In the genomic region with DNA sequence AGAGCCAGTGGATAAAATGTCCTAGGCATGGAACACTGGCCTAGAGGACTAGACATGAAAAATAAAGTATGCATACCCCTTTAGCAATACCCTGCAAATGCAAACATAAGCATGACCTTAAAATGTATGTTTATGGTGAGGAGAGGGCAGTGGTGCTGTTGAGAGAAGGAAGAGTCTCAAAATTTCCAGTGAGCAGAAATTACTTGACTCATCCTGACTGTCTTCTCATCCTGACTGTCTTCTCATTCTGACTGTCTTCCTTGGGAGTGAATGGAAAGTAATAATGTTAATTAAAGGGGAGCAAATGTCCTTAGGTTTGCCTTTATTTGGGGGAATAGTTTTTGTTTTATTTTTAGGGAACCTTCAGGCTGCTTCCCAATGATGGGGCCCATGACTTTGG, we compare ENCODE assay signal across 27 cellular contexts.
"Had no signal": no experiment of that assay in that cellular context is flagged by ENCODE, and none has a peak within 500 bp of the region (broad histone marks: within the 10 kb centered on the region; RNA-seq: fewer than 3 reads in every experiment).

No MANE protein-coding gene starts in this region.

- H3K4me3 ChIP-seq: esophagus muscularis mucosa, gastroesophageal sphincter, hepatocyte, right lobe of liver, skin epidermis, thoracic aorta, upper lobe of right lung had no signal

- H3K27ac Mint-ChIP-seq: activated CD4-positive, alpha-beta T cell treated with anti-CD3 and anti-CD28 coated beads, Interleukin-2, amount 10 ng/mL, durations not matched to agents 24 days and 14 days; activated CD8-positive, alpha-beta T cell treated with anti-CD3 and anti-CD28 coated beads for 36 hours; activated naive CD4-positive, alpha-beta T cell treated with anti-CD3 and anti-CD28 coated beads for 36 hours; dendritic cell treated with granulocyte-macrophage colony-stimulating factor and Interleukin-4, amounts not matched to agents 40 ng/mL and 50 ng/mL, for 4 days; mesothelial cell of epicardium; naive B cell; nephron progenitor cell; T-helper 1 cell treated with Interleukin-12 subunit alpha and Interleukin-12 subunit beta and Interleukin-4 antibody, amounts not matched to agents 30 μg/mL and 1 μg/mL, for 36 hours had no signal

- H3K9me3 ChIP-seq: esophagus muscularis mucosa, gastroesophageal sphincter, neutrophil, right lobe of liver, thoracic aorta, upper lobe of right lung had no signal

- H3K27me3 ChIP-seq: esophagus muscularis mucosa, gastroesophageal sphincter, hepatocyte, neutrophil, right lobe of liver, upper lobe of right lung had no signal

- H3K36me3 Mint-ChIP-seq: mesothelial cell of epicardium, naive B cell had no signal

- H3K36me3 ChIP-seq: esophagus muscularis mucosa, gastroesophageal sphincter, neutrophil, right lobe of liver, thoracic aorta, upper lobe of right lung, WERI-Rb-1 had no signal

- DNase-seq: activated CD4-positive, alpha-beta T cell treated with anti-CD3 and anti-CD28 coated beads, Interleukin-2, amount 10 ng/mL, durations not matched to agents 24 days and 14 days; activated CD8-positive, alpha-beta T cell treated with anti-CD3 and anti-CD28 coated beads for 36 hours; activated naive CD4-positive, alpha-beta T cell treated with anti-CD3 and anti-CD28 coated beads for 36 hours; activated T-cell treated with anti-CD3 and anti-CD28 coated beads, Interleukin-2, amount 50 U/mL, for 48 hours; amygdala; central memory CD4-positive, alpha-beta T cell; left cardiac atrium; left ventricle myocardium superior; naive B cell; nephron progenitor cell; right lobe of liver; stimulated activated CD4-positive, alpha-beta T cell treated with anti-CD3 and anti-CD28 coated beads, Interleukin-12 subunit alpha, Interleukin-12 subunit beta, amount 100 ng/mL, for 4 hours; stimulated activated CD4-positive, alpha-beta T cell treated with anti-CD3 and anti-CD28 coated beads, Interleukin-4, amount 100 ng/mL, for 1 hour; stimulated activated naive CD8-positive, alpha-beta T cell treated with anti-CD3 and anti-CD28 coated beads, Interleukin-15, Interleukin-2, amounts not matched to agents 100 U/mL and 50 U/mL, for 24 hours; SW 1271; T-helper 9 cell; upper lobe of right lung; WERI-Rb-1 had no signal

- H3K27me3 Mint-ChIP-seq: activated CD4-positive, alpha-beta T cell treated with anti-CD3 and anti-CD28 coated beads, Interleukin-2, amount 10 ng/mL, durations not matched to agents 24 days and 14 days; activated CD8-positive, alpha-beta T cell treated with anti-CD3 and anti-CD28 coated beads for 36 hours; dendritic cell treated with granulocyte-macrophage colony-stimulating factor and Interleukin-4, amounts not matched to agents 40 ng/mL and 50 ng/mL, for 4 days; naive B cell had no signal

- H3K79me2 ChIP-seq: hepatocyte had no signal

- H3K9me3 Mint-ChIP-seq: activated CD4-positive, alpha-beta T cell treated with anti-CD3 and anti-CD28 coated beads, Interleukin-2, amount 10 ng/mL, durations not matched to agents 24 days and 14 days; activated CD8-positive, alpha-beta T cell treated with anti-CD3 and anti-CD28 coated beads for 36 hours; activated naive CD4-positive, alpha-beta T cell treated with anti-CD3 and anti-CD28 coated beads for 36 hours; dendritic cell treated with granulocyte-macrophage colony-stimulating factor and Interleukin-4, amounts not matched to agents 40 ng/mL and 50 ng/mL, for 4 days; mesothelial cell of epicardium; naive B cell; nephron progenitor cell; T-helper 1 cell treated with Interleukin-12 subunit alpha and Interleukin-12 subunit beta and Interleukin-4 antibody, amounts not matched to agents 30 μg/mL and 1 μg/mL, for 36 hours had no signal

- H3K27ac ChIP-seq: hepatocyte, neutrophil, upper lobe of right lung, WERI-Rb-1 had no signal

- H2AFZ ChIP-seq: hepatocyte had no signal

- H3K4me3 Mint-ChIP-seq: activated CD4-positive, alpha-beta T cell treated with anti-CD3 and anti-CD28 coated beads, Interleukin-2, amount 10 ng/mL, durations not matched to agents 24 days and 14 days; activated CD8-positive, alpha-beta T cell treated with anti-CD3 and anti-CD28 coated beads for 36 hours; activated naive CD4-positive, alpha-beta T cell treated with anti-CD3 and anti-CD28 coated beads for 36 hours; dendritic cell treated with granulocyte-macrophage colony-stimulating factor and Interleukin-4, amounts not matched to agents 40 ng/mL and 50 ng/mL, for 4 days; mesothelial cell of epicardium; nephron progenitor cell; T-helper 1 cell treated with Interleukin-12 subunit alpha and Interleukin-12 subunit beta and Interleukin-4 antibody, amounts not matched to agents 30 μg/mL and 1 μg/mL, for 36 hours had no signal

- H3K4me2 ChIP-seq: hepatocyte had no signal
